Comparison of ENCODE assay signal across 14 cellular contexts in genomic region chr17:50932584-50932901, GRCh38.
DNase-seq lines count a peak whose midpoint lies in the region; ATAC-seq lines count a peak whose summit lies in the region.
"Had no signal": no experiment of that assay in that cellular context is flagged by ENCODE, and none has a peak within 500 bp of the region (broad histone marks: within the 10 kb centered on the region; RNA-seq: fewer than 3 reads in every experiment).

No MANE protein-coding gene starts in this region.

- H3K4me1 ChIP-seq in ACC112 (ENCODE audit: control insufficient read depth, insufficient read depth, low read length, unreplicated experiment) (peaks cover 20% of the 10 kb centered on the region), skeletal muscle satellite cell (ENCODE audit: control insufficient read depth, insufficient read depth, low read length) (peaks cover 42% of the 10 kb centered on the region)

- H3K4me3 ChIP-seq in ACC112 (ENCODE audit: low read depth, low read length) (no peak overlapping the region), skeletal muscle satellite cell (ENCODE audit: low read length) (no peak overlapping the region)

- no peaks in the 10 kb centered on the region for H3K9me3 ChIP-seq in T-helper 17 cell (ENCODE audit: control insufficient read depth, low read length, poor library complexity, severe bottlenecking)
- no peaks in the 10 kb centered on the region for H3K9me3 ChIP-seq in skeletal muscle satellite cell (replicated peaks; ENCODE audit: low read length)
- H3K9me3 ChIP-seq: BE2C had no signal

- DNase-seq in T-helper 17 cell (no peak), immature natural killer cell (no peak), A172 (ENCODE audit: low spot score) (no peak)
- DNase-seq in activated CD4-positive, alpha-beta T cell treated with anti-CD3 and anti-CD28 coated beads for 36 hours: no peak
- DNase-seq: activated CD4-positive, alpha-beta T cell treated with anti-CD3 and anti-CD28 coated beads, Interleukin-2, amount 10 ng/mL, durations not matched to agents 7 days and 5 days; BE2C; H9; NCI-H2171 treated with DMSO at 0.1 percent for 48 hours; stimulated activated CD4-positive, alpha-beta T cell treated with anti-CD3 and anti-CD28 coated beads, Interleukin-12 subunit alpha, Interleukin-12 subunit beta, amount 100 ng/mL, for 4 hours; T-cell had no signal

- no peaks in the 10 kb centered on the region for H3K27me3 ChIP-seq in ACC112 (ENCODE audit: insufficient read depth, low read length)
- no peaks in the 10 kb centered on the region for H3K27me3 ChIP-seq in skeletal muscle satellite cell (ENCODE audit: control insufficient read depth, insufficient read depth, low read length)
- H3K27me3 ChIP-seq: BE2C had no signal

- H3K36me3 ChIP-seq in ACC112 (ENCODE audit: insufficient read depth, low read length) (no peaks in the 10 kb centered on the region), skeletal muscle satellite cell (ENCODE audit: insufficient read depth, low read length) (no peaks in the 10 kb centered on the region)
- H3K36me3 ChIP-seq: BE2C had no signal

- ATAC-seq in T-helper 17 cell (no peak), GM21423 (IDR thresholded peaks at IDR 0.05; ENCODE audit: unreplicated experiment) (no peak), GM18868 (IDR thresholded peaks at IDR 0.05; ENCODE audit: unreplicated experiment) (no peak)
- ATAC-seq in activated CD4-positive, alpha-beta T cell treated with anti-CD3 and anti-CD28 coated beads for 36 hours: no peak
- ATAC-seq: T-cell had no signal

- H3K9me3 Mint-ChIP-seq in immature natural killer cell: no peaks in the 10 kb centered on the region
- H3K9me3 Mint-ChIP-seq in activated CD4-positive, alpha-beta T cell treated with anti-CD3 and anti-CD28 coated beads for 36 hours (ENCODE audit: low read depth): no peaks in the 10 kb centered on the region
- H3K9me3 Mint-ChIP-seq: activated CD4-positive, alpha-beta T cell treated with anti-CD3 and anti-CD28 coated beads, Interleukin-2, amount 10 ng/mL, durations not matched to agents 7 days and 5 days; H9; T-cell had no signal

- no peaks in the 10 kb centered on the region for H3K36me3 Mint-ChIP-seq in T-helper 17 cell (ENCODE audit: low read depth)
- no peaks in the 10 kb centered on the region for H3K36me3 Mint-ChIP-seq in immature natural killer cell
- H3K36me3 Mint-ChIP-seq in activated CD4-positive, alpha-beta T cell treated with anti-CD3 and anti-CD28 coated beads for 36 hours (ENCODE audit: low read depth): no peaks in the 10 kb centered on the region
- H3K36me3 Mint-ChIP-seq: T-cell had no signal

- intact Hi-C loops in activated CD4-positive, alpha-beta T cell treated with anti-CD3 and anti-CD28 coated beads for 36 hours (cut with DNase I, micrococcal nuclease): no loop called here

- CTCF ChIA-PET in activated CD4-positive, alpha-beta T cell treated with anti-CD3 and anti-CD28 coated beads for 36 hours (lab: Charles Lee): no interaction called here

- peak overlapping the region; percentile 87 for H3K9ac ChIP-seq in skeletal muscle satellite cell (ENCODE audit: low read depth, low read length)

- peak overlapping the region; percentile 96 for H3K27ac ChIP-seq in ACC112 (ENCODE audit: low read depth, low read length)

- H3K79me2 ChIP-seq in ACC112 (ENCODE audit: control insufficient read depth, insufficient read depth, low read length, unreplicated experiment): no peaks in the 10 kb centered on the region

- H3K27ac Mint-ChIP-seq in T-helper 17 cell (peak overlapping the region; percentile 95), immature natural killer cell (no peak overlapping the region)
- H3K27ac Mint-ChIP-seq in activated CD4-positive, alpha-beta T cell treated with anti-CD3 and anti-CD28 coated beads for 36 hours: no peak overlapping the region
- H3K27ac Mint-ChIP-seq: activated CD4-positive, alpha-beta T cell treated with anti-CD3 and anti-CD28 coated beads, Interleukin-2, amount 10 ng/mL, durations not matched to agents 7 days and 5 days; H9 had no signal

- H3K4me3 Mint-ChIP-seq in T-helper 17 cell (peak overlapping the region; percentile 50), immature natural killer cell (peak overlapping the region in 3 of 5 donors; percentile 35 to 76 (median 56))
- no peak overlapping the region for H3K4me3 Mint-ChIP-seq in activated CD4-positive, alpha-beta T cell treated with anti-CD3 and anti-CD28 coated beads for 36 hours
- H3K4me3 Mint-ChIP-seq: activated CD4-positive, alpha-beta T cell treated with anti-CD3 and anti-CD28 coated beads, Interleukin-2, amount 10 ng/mL, durations not matched to agents 7 days and 5 days had no signal

- no peaks in the 10 kb centered on the region for H3K27me3 Mint-ChIP-seq in T-helper 17 cell
- H3K27me3 Mint-ChIP-seq in immature natural killer cell (ENCODE audit: low read depth in 3 of 3): peaks cover 5 to 15% (median 13%) of the 10 kb centered on the region in 3 donors
- no peaks in the 10 kb centered on the region for H3K27me3 Mint-ChIP-seq in activated CD4-positive, alpha-beta T cell treated with anti-CD3 and anti-CD28 coated beads for 36 hours
- H3K27me3 Mint-ChIP-seq: T-cell had no signal

- H3K4me1 Mint-ChIP-seq in T-helper 17 cell: peaks cover 25% of the 10 kb centered on the region
- peaks cover 22 to 24% of the 10 kb centered on the region in 2 donors for H3K4me1 Mint-ChIP-seq in immature natural killer cell
- peaks cover 12% of the 10 kb centered on the region for H3K4me1 Mint-ChIP-seq in activated CD4-positive, alpha-beta T cell treated with anti-CD3 and anti-CD28 coated beads for 36 hours

- H3K4me2 ChIP-seq in skeletal muscle satellite cell (ENCODE audit: low read length): no peak overlapping the region

- POLR2A ChIA-PET in activated CD4-positive, alpha-beta T cell treated with anti-CD3 and anti-CD28 coated beads for 36 hours (lab: Charles Lee): no interaction called here

- no peak overlapping the region for H2AFZ ChIP-seq in ACC112 (ENCODE audit: low read length, unreplicated experiment)
